ENCODE assay signal across 33 cellular contexts in genomic region chr5:118687085-118687484, GRCh38.
"Had no signal": no experiment of that assay in that cellular context is flagged by ENCODE, and none has a peak within 500 bp of the region (broad histone marks: within the 10 kb centered on the region; RNA-seq: fewer than 3 reads in every experiment).

No MANE protein-coding gene starts in this region.

- H3K36me3 Mint-ChIP-seq: activated naive CD8-positive, alpha-beta T cell treated with anti-CD3 and anti-CD28 coated beads for 36 hours had no signal

- H3K4me1 Mint-ChIP-seq: activated CD4-positive, alpha-beta T cell treated with anti-CD3 and anti-CD28 coated beads, Interleukin-2, amount 10 ng/mL, durations not matched to agents 24 days and 14 days; activated naive CD8-positive, alpha-beta T cell treated with anti-CD3 and anti-CD28 coated beads for 36 hours; activated T-helper 17 cell treated with anti-CD3 and anti-CD28 coated beads, Interleukin-2, amount 50 U/mL, for 72 hours had no signal

- H3K27me3 ChIP-seq: body of pancreas, Peyer's patch had no signal

- ATAC-seq: activated CD8-positive, alpha-beta T cell treated with anti-CD3 and anti-CD28 coated beads for 36 hours; activated T-cell treated with anti-CD3 and anti-CD28 coated beads, Interleukin-2, amount 50 U/mL, for 72 hours; activated T-helper 17 cell treated with anti-CD3 and anti-CD28 coated beads, Interleukin-2, amount 50 U/mL, for 72 hours; body of pancreas; PC-3 had no signal

- H3K27ac ChIP-seq: body of pancreas, Peyer's patch had no signal

- H3K9me3 ChIP-seq: body of pancreas, Peyer's patch had no signal

- H3K27me3 Mint-ChIP-seq: activated CD4-positive, alpha-beta T cell treated with anti-CD3 and anti-CD28 coated beads, Interleukin-2, amount 10 ng/mL, durations not matched to agents 24 days and 14 days; activated naive CD8-positive, alpha-beta T cell treated with anti-CD3 and anti-CD28 coated beads for 36 hours; activated T-helper 17 cell treated with anti-CD3 and anti-CD28 coated beads, Interleukin-2, amount 50 U/mL, for 72 hours had no signal

- H3K4me3 Mint-ChIP-seq: activated CD4-positive, alpha-beta T cell treated with anti-CD3 and anti-CD28 coated beads, Interleukin-2, amount 10 ng/mL, durations not matched to agents 24 days and 14 days; activated CD8-positive, alpha-beta T cell treated with anti-CD3 and anti-CD28 coated beads for 36 hours; activated naive CD8-positive, alpha-beta T cell treated with anti-CD3 and anti-CD28 coated beads for 36 hours; activated T-cell treated with anti-CD3 and anti-CD28 coated beads, Interleukin-2, amount 50 U/mL, for 72 hours; activated T-helper 17 cell treated with anti-CD3 and anti-CD28 coated beads, Interleukin-2, amount 50 U/mL, for 72 hours had no signal

- H3K27ac Mint-ChIP-seq: activated CD4-positive, alpha-beta T cell treated with anti-CD3 and anti-CD28 coated beads, Interleukin-2, amount 10 ng/mL, durations not matched to agents 24 days and 14 days; activated CD8-positive, alpha-beta T cell treated with anti-CD3 and anti-CD28 coated beads for 36 hours; activated naive CD8-positive, alpha-beta T cell treated with anti-CD3 and anti-CD28 coated beads for 36 hours; activated T-cell treated with anti-CD3 and anti-CD28 coated beads, Interleukin-2, amount 50 U/mL, for 72 hours; activated T-helper 17 cell treated with anti-CD3 and anti-CD28 coated beads, Interleukin-2, amount 50 U/mL, for 72 hours had no signal

- DNase-seq: activated CD4-positive, alpha-beta T cell treated with anti-CD3 and anti-CD28 coated beads, Interleukin-2, amount 10 ng/mL, durations not matched to agents 24 days and 14 days; activated CD4-positive, alpha-beta T cell treated with anti-CD3 and anti-CD28 coated beads, Interleukin-2, amount 50 U/mL, for 4 hours; activated CD8-positive, alpha-beta T cell treated with anti-CD3 and anti-CD28 coated beads for 36 hours; activated effector memory CD4-positive, alpha-beta T cell treated with anti-CD3 and anti-CD28 coated beads, Interleukin-2, amount 50 U/mL, for 16 hours; activated naive CD4-positive, alpha-beta T cell; activated naive CD4-positive, alpha-beta T cell treated with anti-CD3 and anti-CD28 coated beads, Interleukin-2, amount 50 U/mL, for 16 hours; activated naive CD8-positive, alpha-beta T cell treated with anti-CD3 and anti-CD28 coated beads for 36 hours; activated T-cell treated with anti-CD3 and anti-CD28 coated beads, Interleukin-2, amount 50 U/mL, for 1 hour; activated T-cell treated with anti-CD3 and anti-CD28 coated beads, Interleukin-2, amount 50 U/mL, for 72 hours; amniotic stem cell; aorta; body of pancreas; caudate nucleus; cerebellar nuclear complex; NCI-H1092 treated with DMSO at 0.1 percent for 48 hours; NCI-H1417; NCI-H146; NCI-H187; NCI-H2029 treated with DMSO at 0.1 percent for 48 hours; NCI-H2107; NCI-H2171 treated with DMSO at 0.1 percent for 48 hours; NCI-H2227 treated with DMSO at 0.1 percent for 48 hours; NCI-H446; NCI-H510A treated with DMSO at 0.1 percent for 48 hours; NCI-H69; NK-92 treated with Interleukin-12 subunit alpha and Interleukin-12 subunit beta, amount 100 ng/mL, for 24 hours; PC-3; Peyer's patch; RPMI8226; SHP77 treated with DMSO at 0.1 percent for 48 hours; T1000 had no signal

- FAIRE-seq: bronchial epithelial cell had no signal

- H3K9me3 Mint-ChIP-seq: activated CD4-positive, alpha-beta T cell treated with anti-CD3 and anti-CD28 coated beads, Interleukin-2, amount 10 ng/mL, durations not matched to agents 24 days and 14 days; activated CD8-positive, alpha-beta T cell treated with anti-CD3 and anti-CD28 coated beads for 36 hours; activated naive CD8-positive, alpha-beta T cell treated with anti-CD3 and anti-CD28 coated beads for 36 hours; activated T-helper 17 cell treated with anti-CD3 and anti-CD28 coated beads, Interleukin-2, amount 50 U/mL, for 72 hours had no signal

- H3K36me3 ChIP-seq: Peyer's patch had no signal

- H3K4me1 ChIP-seq: body of pancreas, Peyer's patch had no signal

- H3K4me3 ChIP-seq: body of pancreas, Peyer's patch had no signal
